In genomic region chr19:2578391-2578826, GRCh38 we compare ENCODE assay signal across 10 cellular contexts.
A peak's percentile ranks its signal among the peaks of the same experiment; 100 is the strongest.
DNase-seq lines count a peak whose midpoint lies in the region; ATAC-seq lines count a peak whose summit lies in the region.
"Had no signal": no experiment of that assay in that cellular context is flagged by ENCODE, and none has a peak within 500 bp of the region (broad histone marks: within the 10 kb centered on the region; RNA-seq: fewer than 3 reads in every experiment).

No MANE protein-coding gene starts in this region.

- peaks cover 3% of the 10 kb centered on the region for H3K4me1 Mint-ChIP-seq in activated naive CD4-positive, alpha-beta T cell treated with anti-CD3 and anti-CD28 coated beads for 36 hours (ENCODE audit: low read depth)

- H3K27me3 ChIP-seq in duodenal mucosa (ENCODE audit: control insufficient read depth in 1 of 2, insufficient read depth in 2 of 2, low read length in 2 of 2) (no peaks in the 10 kb centered on the region), aorta (ENCODE audit: control insufficient read depth in 1 of 2, insufficient read depth in 2 of 2, low read length in 1 of 2) (no peaks in the 10 kb centered on the region)

- peaks cover 4% of the 10 kb centered on the region for H3K36me3 Mint-ChIP-seq in activated naive CD4-positive, alpha-beta T cell treated with anti-CD3 and anti-CD28 coated beads for 36 hours (ENCODE audit: low read depth)
- H3K36me3 Mint-ChIP-seq: CD8-positive, alpha-beta memory T cell had no signal

- CTCF ChIA-PET in activated naive CD4-positive, alpha-beta T cell treated with anti-CD3 and anti-CD28 coated beads for 36 hours (lab: Charles Lee) = interaction anchor here (1.2 to 1.7 kb wide), 5 partner anchors 8 to 106 kb away, joined by 3 to 10 read pairs (median 7); partner anchors contain the start of gene GADD45B

- H3K36me3 ChIP-seq in duodenal mucosa (ENCODE audit: control insufficient read depth in 1 of 2, insufficient read depth in 2 of 2, low read length in 2 of 2) (no peaks in the 10 kb centered on the region), aorta (ENCODE audit: control insufficient read depth in 1 of 2, insufficient read depth in 2 of 2, low read length in 1 of 2) (no peaks in the 10 kb centered on the region)

- 1 to 4% methylated on average over 12 of the region's 12 CpGs for WGBS in aorta, 2 donors

- intact Hi-C loops in activated naive CD4-positive, alpha-beta T cell treated with anti-CD3 and anti-CD28 coated beads for 36 hours (cut with micrococcal nuclease) = loop anchor here (2.0 kb wide), 1 partner anchor 20 kb away; no protein-coding TSS in a partner anchor
- intact Hi-C loops in aorta (cut with DNase I) = loop anchor here (2.0 to 5.0 kb wide), 5 partner anchors 22 to 104 kb away; no protein-coding TSS in a partner anchor

- H3K9ac ChIP-seq in duodenal mucosa (ENCODE audit: low read depth in 1 of 2, low read length in 2 of 2) = peak overlapping the region; percentile 11 to 47

- H3K9me3 ChIP-seq in duodenal mucosa (ENCODE audit: control insufficient read depth in 1 of 2, low read length in 2 of 2) (no peaks in the 10 kb centered on the region), aorta (ENCODE audit: control insufficient read depth, low read length) (no peaks in the 10 kb centered on the region)

- no peak overlapping the region for H3K27ac Mint-ChIP-seq in activated naive CD4-positive, alpha-beta T cell treated with anti-CD3 and anti-CD28 coated beads for 36 hours
- H3K27ac Mint-ChIP-seq: CD8-positive, alpha-beta memory T cell; effector memory CD8-positive, alpha-beta T cell had no signal

- peaks cover 12% of the 10 kb centered on the region for H3K9me3 Mint-ChIP-seq in activated naive CD4-positive, alpha-beta T cell treated with anti-CD3 and anti-CD28 coated beads for 36 hours
- H3K9me3 Mint-ChIP-seq: effector memory CD8-positive, alpha-beta T cell had no signal

- H3K27me3 Mint-ChIP-seq in activated naive CD4-positive, alpha-beta T cell treated with anti-CD3 and anti-CD28 coated beads for 36 hours (ENCODE audit: low read depth) = peaks cover 3% of the 10 kb centered on the region

- H3K27ac ChIP-seq in duodenal mucosa (ENCODE audit: low read depth, low read length) = peak overlapping the region; percentile 66
- peak overlapping the region; percentile 64 to 95 for H3K27ac ChIP-seq in aorta (ENCODE audit: low read depth in 1 of 2, low read length in 2 of 2)

- H3K4me1 ChIP-seq in duodenal mucosa (ENCODE audit: control insufficient read depth in 1 of 2, insufficient read depth in 2 of 2, low read length in 2 of 2) (peaks cover 18 to 20% of the 10 kb centered on the region in 2 donors), aorta (ENCODE audit: control insufficient read depth in 1 of 2, insufficient read depth in 2 of 2, low read length in 2 of 2) (no peaks in the 10 kb centered on the region)

- ATAC-seq in aorta (ENCODE audit: low FRiP score) (peak; percentile 8), GM21423 (IDR thresholded peaks at IDR 0.05; ENCODE audit: unreplicated experiment) (no peak), HG03442 (IDR thresholded peaks at IDR 0.05; ENCODE audit: unreplicated experiment) (no peak)

- peak overlapping the region; percentile 4 for H3K4me3 Mint-ChIP-seq in activated naive CD4-positive, alpha-beta T cell treated with anti-CD3 and anti-CD28 coated beads for 36 hours
- H3K4me3 Mint-ChIP-seq: effector memory CD8-positive, alpha-beta T cell had no signal

- no peak for DNase-seq in activated naive CD4-positive, alpha-beta T cell treated with anti-CD3 and anti-CD28 coated beads for 36 hours
- no peak for DNase-seq in activated naive CD4-positive, alpha-beta T cell treated with Interleukin-2 at 50 U/mL for 16 hours
- DNase-seq in mesenteric fat pad (ENCODE audit: low spot score) = peak; percentile 87
- DNase-seq in aorta = peak; percentile 71 to 79
- no peak for DNase-seq in GOT3 (lab: John Stamatoyannopoulos, UW)
- DNase-seq: effector memory CD8-positive, alpha-beta T cell had no signal

- H3K4me3 ChIP-seq in duodenal mucosa (ENCODE audit: low read depth in 1 of 2, low read length in 2 of 2) (peak overlapping the region; percentile 50 to 61), aorta (ENCODE audit: low read length in 2 of 2) (peak overlapping the region in 1 of 2 donors; percentile 18)

Comparison
In these comparisons a context has a peak if more than half of its experiments do, and no peak if none do; other contexts are left out.
1. DNase-seq: peak in mesenteric fat pad (single experiment) and aorta (2 of 2); none in activated naive CD4-positive, alpha-beta T cell treated with anti-CD3 and anti-CD28 coated beads for 36 hours (single experiment), activated naive CD4-positive, alpha-beta T cell treated with Interleukin-2 at 50 U/mL for 16 hours (single experiment) and GOT3 (single experiment).